Comparison of ENCODE assay signal across 24 cellular contexts in genomic region chr7:75789501-75789900, GRCh38. TPM values are rescaled to one million over a fixed set of nuclear protein-coding genes. Genes with fewer than 3 reads are reported as not detected.
"Had no signal": no experiment of that assay in that cellular context is flagged by ENCODE, and none has a peak within 500 bp of the region (broad histone marks: within the 10 kb centered on the region; RNA-seq: fewer than 3 reads in every experiment).

No MANE protein-coding gene starts in this region.

- H3K27ac ChIP-seq: ascending aorta, body of pancreas, WERI-Rb-1 had no signal

- DNase-seq: activated CD4-positive, alpha-beta T cell treated with anti-CD3 and anti-CD28 coated beads for 4 hours; activated CD8-positive, alpha-beta memory T cell treated with anti-CD3 and anti-CD28 coated beads, Interleukin-2, amount 50 U/mL, for 4 hours; activated CD8-positive, alpha-beta T cell treated with anti-CD3 and anti-CD28 coated beads for 36 hours; activated gamma-delta T cell treated with Interleukin-2 at 50 U/mL for 16 hours; activated naive CD4-positive, alpha-beta T cell treated with anti-CD3 and anti-CD28 coated beads, Interleukin-2, amount 10 ng/mL, durations not matched to agents 7 days and 5 days; activated naive CD8-positive, alpha-beta T cell treated with anti-CD3 and anti-CD28 coated beads, Interleukin-2, amount 10 ng/mL, durations not matched to agents 7 days and 5 days; activated T-cell treated with anti-CD3 and anti-CD28 coated beads, Interleukin-2, amount 50 U/mL, for 72 hours; body of pancreas; Karpas-422; NCI-H1105 treated with DMSO at 0.1 percent for 48 hours; NCI-H1436 treated with DMSO at 0.1 percent for 48 hours; NCI-H187; NCI-H2081; NCI-H524; PC-3; SIG-M5; T-helper 2 cell; T1000; WERI-Rb-1 had no signal

- H3K36me3 ChIP-seq: ascending aorta, WERI-Rb-1 had no signal

- H3K27ac Mint-ChIP-seq: activated CD8-positive, alpha-beta T cell treated with anti-CD3 and anti-CD28 coated beads for 36 hours; activated naive CD4-positive, alpha-beta T cell treated with anti-CD3 and anti-CD28 coated beads, Interleukin-2, amount 10 ng/mL, durations not matched to agents 7 days and 5 days; activated naive CD8-positive, alpha-beta T cell treated with anti-CD3 and anti-CD28 coated beads, Interleukin-2, amount 10 ng/mL, durations not matched to agents 7 days and 5 days; activated T-cell treated with anti-CD3 and anti-CD28 coated beads, Interleukin-2, amount 50 U/mL, for 72 hours; activated T-helper 2 cell treated with anti-CD3 and anti-CD28 coated beads, Interferon-gamma antibody, Interleukin-2, Interleukin-4, amounts not matched to agents 10 μg/mL and 5 μg/mL and 100 μg/mL, durations not matched to agents 14 hours and 24 hours and 36 hours had no signal

- H3K9me3 Mint-ChIP-seq: activated CD8-positive, alpha-beta T cell treated with anti-CD3 and anti-CD28 coated beads for 36 hours; activated naive CD4-positive, alpha-beta T cell treated with anti-CD3 and anti-CD28 coated beads, Interleukin-2, amount 10 ng/mL, durations not matched to agents 7 days and 5 days; activated naive CD8-positive, alpha-beta T cell treated with anti-CD3 and anti-CD28 coated beads, Interleukin-2, amount 10 ng/mL, durations not matched to agents 7 days and 5 days; activated T-cell treated with anti-CD3 and anti-CD28 coated beads, Interleukin-2, amount 50 U/mL, for 72 hours; activated T-helper 2 cell treated with anti-CD3 and anti-CD28 coated beads, Interferon-gamma antibody, Interleukin-2, Interleukin-4, amounts not matched to agents 10 μg/mL and 5 μg/mL and 100 μg/mL, durations not matched to agents 14 hours and 24 hours and 36 hours had no signal

- H3K36me3 Mint-ChIP-seq: activated naive CD4-positive, alpha-beta T cell treated with anti-CD3 and anti-CD28 coated beads, Interleukin-2, amount 10 ng/mL, durations not matched to agents 7 days and 5 days; activated naive CD8-positive, alpha-beta T cell treated with anti-CD3 and anti-CD28 coated beads, Interleukin-2, amount 10 ng/mL, durations not matched to agents 7 days and 5 days had no signal

- H3K4me1 ChIP-seq: ascending aorta, body of pancreas had no signal

- H3K27me3 Mint-ChIP-seq: activated CD8-positive, alpha-beta T cell treated with anti-CD3 and anti-CD28 coated beads for 36 hours had no signal

- H3K27me3 ChIP-seq: ascending aorta, body of pancreas had no signal

- H3K4me1 Mint-ChIP-seq: activated naive CD4-positive, alpha-beta T cell treated with anti-CD3 and anti-CD28 coated beads, Interleukin-2, amount 10 ng/mL, durations not matched to agents 7 days and 5 days; activated naive CD8-positive, alpha-beta T cell treated with anti-CD3 and anti-CD28 coated beads, Interleukin-2, amount 10 ng/mL, durations not matched to agents 7 days and 5 days had no signal

- ATAC-seq: activated CD4-positive, CD25-positive, alpha-beta regulatory T cell treated with anti-CD3 and anti-CD28 coated beads, Interleukin-2, amount 50 U/mL, for 24 hours; activated CD8-positive, alpha-beta T cell treated with anti-CD3 and anti-CD28 coated beads for 36 hours; activated T-cell treated with anti-CD3 and anti-CD28 coated beads, Interleukin-2, amount 50 U/mL, for 72 hours; body of pancreas; PC-3 had no signal

- H3K9me3 ChIP-seq: ascending aorta, body of pancreas had no signal

- H3K4me3 ChIP-seq: ascending aorta, body of pancreas, K562 had no signal

- H3K4me3 Mint-ChIP-seq: activated CD8-positive, alpha-beta T cell treated with anti-CD3 and anti-CD28 coated beads for 36 hours; activated naive CD4-positive, alpha-beta T cell treated with anti-CD3 and anti-CD28 coated beads, Interleukin-2, amount 10 ng/mL, durations not matched to agents 7 days and 5 days; activated naive CD8-positive, alpha-beta T cell treated with anti-CD3 and anti-CD28 coated beads, Interleukin-2, amount 10 ng/mL, durations not matched to agents 7 days and 5 days; activated T-cell treated with anti-CD3 and anti-CD28 coated beads, Interleukin-2, amount 50 U/mL, for 72 hours had no signal

RNA-seq across cellular contexts. Expression of gene CCL26, which starts 17.5 kb away (rescaled TPM):
- total RNA-seq: activated CD8-positive, alpha-beta T cell treated with anti-CD3 and anti-CD28 coated beads for 36 hours; activated naive CD8-positive, alpha-beta T cell treated with anti-CD3 and anti-CD28 coated beads, Interleukin-2, amount 10 ng/mL, durations not matched to agents 7 days and 5 days; ascending aorta; body of pancreas; bronchial epithelial cell had no signal

RNA-seq across cellular contexts. Expression of gene CCL24, which starts 24.1 kb away (rescaled TPM):
- total RNA-seq: activated CD8-positive, alpha-beta T cell treated with anti-CD3 and anti-CD28 coated beads for 36 hours; activated naive CD8-positive, alpha-beta T cell treated with anti-CD3 and anti-CD28 coated beads, Interleukin-2, amount 10 ng/mL, durations not matched to agents 7 days and 5 days; activated T-helper 2 cell treated with anti-CD3 and anti-CD28 coated beads, Interferon-gamma antibody, Interleukin-2, Interleukin-4, amounts not matched to agents 10 μg/mL and 5 μg/mL and 100 μg/mL, durations not matched to agents 14 hours and 24 hours and 36 hours; ascending aorta; body of pancreas; bronchial epithelial cell; PC-3 had no signal
